Comparison of ENCODE assay signal across 8 cellular contexts in the genomic region with DNA sequence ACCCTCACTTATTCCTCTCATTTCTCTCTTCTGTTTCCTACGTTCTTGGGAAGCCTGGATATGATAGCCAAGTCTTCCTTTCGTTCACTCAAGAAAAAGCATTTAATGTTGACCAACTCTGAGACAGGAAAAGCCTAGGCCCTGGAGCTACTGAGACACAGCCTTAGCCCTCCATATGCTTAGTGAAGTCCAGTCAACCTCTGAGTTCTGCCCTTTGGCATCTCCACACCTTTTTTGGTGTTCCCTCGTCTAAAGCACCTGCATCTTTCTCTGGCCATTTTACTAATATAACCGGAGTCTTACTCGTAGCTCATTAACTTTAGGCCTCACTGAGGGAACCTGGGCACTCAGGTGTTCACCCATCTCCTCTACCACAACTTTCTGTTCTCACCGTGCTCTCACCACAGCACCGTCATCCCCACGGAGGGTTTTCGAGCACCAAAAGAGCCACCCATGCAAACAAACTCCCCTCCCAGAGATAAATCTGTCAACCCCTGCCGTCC. TPM values are rescaled to one million over a fixed set of nuclear protein-coding genes. Genes with fewer than 3 reads are reported as not detected.
A peak's percentile ranks its signal among the peaks of the same experiment; 100 is the strongest.
DNase-seq lines count a peak whose midpoint lies in the region; ATAC-seq and TF ChIP-seq lines count a peak whose summit lies in the region.

No MANE protein-coding gene starts in this region.

- H3K27me3 Mint-ChIP-seq in endothelial cell (ENCODE audit: unreplicated experiment) = peaks cover 6% of the 10 kb centered on the region

- ATAC-seq in GM21576 (IDR thresholded peaks at IDR 0.05; ENCODE audit: unreplicated experiment) = peak; percentile 37

- H3K4me3 Mint-ChIP-seq in endothelial cell (ENCODE audit: unreplicated experiment) = peak overlapping the region; percentile 97

- H3K27ac Mint-ChIP-seq in endothelial cell (ENCODE audit: unreplicated experiment) = peak overlapping the region; percentile 84

- peaks cover 6% of the 10 kb centered on the region for H3K36me3 Mint-ChIP-seq in endothelial cell (ENCODE audit: low read depth, unreplicated experiment)

- DNase-seq in GM12865 (ENCODE audit: low read depth) = no peak
- no peak for DNase-seq in Peyer's patch
- DNase-seq in endothelial cell (ENCODE audit: low spot score) = no peak
- DNase-seq in NOMO-1 treated with dmso at 0.1 percent for 144 hours (lab: John Stamatoyannopoulos, UW; ENCODE audit: unreplicated experiment) = no peak
- DNase-seq in putamen (ENCODE audit: low spot score) = no peak
- no peak for DNase-seq in MV-4-11 (lab: John Stamatoyannopoulos, UW)

- H3K9me3 Mint-ChIP-seq in endothelial cell (ENCODE audit: unreplicated experiment) = no peaks in the 10 kb centered on the region

- H3K9me3 ChIP-seq in Peyer's patch (no peaks in the 10 kb centered on the region), neutrophil (no peaks in the 10 kb centered on the region)

- TF ChIP-seq POLR2A in Peyer's patch (IDR thresholded peaks at IDR 0.05) = no peak

- TF ChIP-seq CTCF in GM12865 (IDR thresholded peaks at IDR 0.05; ENCODE audit: insufficient read depth, low read depth, low read length, missing control alignments) = no peak
- no peak for TF ChIP-seq CTCF in Peyer's patch (IDR thresholded peaks at IDR 0.05)
- TF ChIP-seq CTCF in endothelial cell (IDR thresholded peaks at IDR 0.05; ENCODE audit: unreplicated experiment) = no peak
- TF ChIP-seq CTCF in neutrophil (IDR thresholded peaks at IDR 0.05) = no peak

- H3K27me3 ChIP-seq in Peyer's patch (no peaks in the 10 kb centered on the region), neutrophil (no peaks in the 10 kb centered on the region)

- peaks cover 0 to 8% (median 0%) of the 10 kb centered on the region in 4 donors for H3K4me1 ChIP-seq in Peyer's patch
- H3K4me1 ChIP-seq in neutrophil (ENCODE audit: control insufficient read depth in 1 of 2, insufficient read depth in 1 of 2, low read depth in 1 of 2, low read length in 1 of 2) = peaks cover 62 to 70% of the 10 kb centered on the region in 2 experiments

- H3K36me3 ChIP-seq in Peyer's patch (peaks cover 0 to 8% (median 0%) of the 10 kb centered on the region in 3 donors), neutrophil (peaks cover 17% of the 10 kb centered on the region)

- H3K27ac ChIP-seq in Peyer's patch (peak overlapping the region; percentile 93 to 97 (median 96)), neutrophil (peak overlapping the region; percentile 99)

- peaks cover 24% of the 10 kb centered on the region for H3K4me1 Mint-ChIP-seq in endothelial cell (ENCODE audit: unreplicated experiment)

- H3K4me3 ChIP-seq in GM12865 (ENCODE audit: low read depth, low read length) = peak overlapping the region; percentile 95
- H3K4me3 ChIP-seq in Peyer's patch = peak overlapping the region; percentile 59 to 91 (median 74)
- peak overlapping the region; percentile 91 to 99 for H3K4me3 ChIP-seq in neutrophil (ENCODE audit: low read depth in 1 of 2, low read length in 1 of 2)

RNA-seq across cellular contexts. Expression of gene MTHFS, which starts 0.6 kb away (rescaled TPM):
- total RNA-seq in Peyer's patch (10 to 100 TPM in 3 of 4 donors, not detected in 1; 26.7 to 49.9 (median 29.8) TPM), endothelial cell (ENCODE audit: unreplicated experiment) (16.2 TPM)
